ENCODE assay signal across 1 cellular context in the genomic region with DNA sequence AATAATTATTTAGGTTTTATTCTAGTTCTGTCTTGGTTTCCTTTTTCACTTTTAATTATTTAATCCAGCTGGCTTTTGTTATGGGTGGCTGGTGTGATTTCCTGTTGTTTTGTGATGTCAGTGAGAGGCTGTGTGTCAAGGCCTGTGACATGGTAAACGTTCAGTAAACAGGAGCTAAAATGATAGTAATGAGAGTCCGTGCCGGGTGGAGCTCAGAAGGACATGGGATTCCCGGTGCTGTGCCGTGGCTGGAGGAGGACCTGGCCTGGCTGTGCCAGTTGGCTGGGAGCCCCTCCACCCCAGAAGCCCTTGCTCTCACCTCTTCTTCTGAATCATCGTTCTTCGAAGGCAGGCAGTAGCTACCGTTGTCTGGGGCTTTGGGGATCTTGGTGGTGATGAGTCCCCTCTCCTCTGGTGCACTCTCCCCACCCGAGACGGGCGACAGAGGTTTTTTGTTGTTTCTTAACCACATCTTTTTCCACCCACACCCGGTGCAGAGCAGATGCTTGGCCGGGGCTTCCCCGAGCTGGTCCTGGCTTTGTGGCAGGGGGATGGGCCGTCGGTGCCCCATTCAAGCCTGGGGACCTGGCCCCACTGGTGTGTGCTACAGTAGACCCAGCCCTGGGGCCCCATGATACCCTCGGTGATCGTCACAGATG.
TF ChIP-seq lines count a peak whose summit lies in the region.

No MANE protein-coding gene starts in this region.

TF ChIP-seq in GM12878, 131 proteins besides CTCF, POLR2A, EP300 and RAD21 (continued from another document):
- TF ChIP-seq TCF7 (IDR thresholded peaks at IDR 0.05; ENCODE audit: borderline replicate concordance) (no peak), SUPT20H (IDR thresholded peaks at IDR 0.05; ENCODE audit: borderline replicate concordance, control insufficient read depth, low read depth, low read length) (no peak)
